Comparison of ENCODE assay signal across 1 cellular context in genomic region chrX:21952624-21953023, GRCh38.
TF ChIP-seq lines count a peak whose summit lies in the region.

No MANE protein-coding gene starts in this region.

TF ChIP-seq in WTC11, 78 proteins besides CTCF, POLR2A, EP300 and RAD21 (continued from another document):
- TF ChIP-seq ZNF532 (CRISPR knock-in tag; IDR thresholded peaks at IDR 0.05; ENCODE audit: borderline replicate concordance), result no peak
- no peak for TF ChIP-seq ATF6 (CRISPR knock-in tag; IDR thresholded peaks at IDR 0.05)
- TF ChIP-seq PREB (CRISPR knock-in tag; IDR thresholded peaks at IDR 0.05; ENCODE audit: borderline replicate concordance), result no peak
- TF ChIP-seq PRRX2 (CRISPR knock-in tag; IDR thresholded peaks at IDR 0.05), result no peak
- TF ChIP-seq TP53 (CRISPR knock-in tag; IDR thresholded peaks at IDR 0.05), result no peak
- TF ChIP-seq ZNF416 (CRISPR knock-in tag; IDR thresholded peaks at IDR 0.05), result no peak
